ENCODE assay signal across 25 cellular contexts in the genomic region with DNA sequence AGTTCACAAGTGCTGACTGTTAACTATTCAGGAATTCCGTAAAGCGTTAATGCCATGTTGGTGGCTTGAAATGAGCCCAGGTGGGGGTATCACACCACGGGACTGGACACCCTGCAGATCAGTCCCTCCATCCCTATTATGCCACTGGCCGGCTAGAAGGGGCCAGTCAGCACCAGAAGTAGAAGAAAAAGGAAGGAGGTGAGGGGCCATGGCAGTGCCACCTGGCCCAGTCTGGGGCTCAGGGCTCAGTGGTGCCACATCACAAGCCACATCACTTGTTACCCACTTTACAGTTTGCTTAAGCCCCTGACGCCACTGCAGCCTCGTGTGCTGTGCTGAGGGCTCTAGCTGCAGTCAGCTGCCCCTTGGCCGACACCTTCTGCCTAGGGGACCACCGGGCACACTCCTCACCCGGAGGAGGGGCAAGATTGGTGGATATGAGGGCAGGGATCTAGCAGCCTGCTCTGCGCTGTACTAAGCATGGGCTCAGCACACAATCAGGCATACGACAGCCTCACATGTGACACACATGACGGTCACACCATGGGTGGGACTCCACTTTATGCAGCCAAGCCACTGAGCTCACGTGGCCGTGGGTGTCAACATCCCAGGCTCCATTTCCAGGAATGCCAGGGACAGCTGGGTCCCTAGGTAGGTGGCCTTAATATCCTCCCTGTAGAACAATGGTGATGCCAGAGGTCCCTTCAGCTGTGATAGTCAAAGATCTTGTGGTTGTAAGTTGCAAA. TPM values are rescaled to one million over a fixed set of nuclear protein-coding genes. Genes with fewer than 3 reads are reported as not detected.
A peak's percentile ranks its signal among the peaks of the same experiment; 100 is the strongest.
DNase-seq lines count a peak whose midpoint lies in the region; ATAC-seq and TF ChIP-seq lines count a peak whose summit lies in the region.
"Had no signal": no experiment of that assay in that cellular context is flagged by ENCODE, and none has a peak within 500 bp of the region (broad histone marks: within the 10 kb centered on the region; RNA-seq: fewer than 3 reads in every experiment).

No MANE protein-coding gene starts in this region.

- TF ChIP-seq POLR2A in esophagus muscularis mucosa (IDR thresholded peaks at IDR 0.05; ENCODE audit: low read depth): no peak

- TF ChIP-seq CTCF in ascending aorta (IDR thresholded peaks at IDR 0.05) (no peak), esophagus muscularis mucosa (IDR thresholded peaks at IDR 0.05) (no peak), thoracic aorta (IDR thresholded peaks at IDR 0.05) (no peak)

- no peak for TF ChIP-seq EP300 in esophagus muscularis mucosa (IDR thresholded peaks at IDR 0.05)

- ATAC-seq in thoracic aorta (ENCODE audit: insufficient number of reproducible peaks, low FRiP score, low read depth): no peak
- ATAC-seq in GM21717 (IDR thresholded peaks at IDR 0.05; ENCODE audit: unreplicated experiment): no peak
- ATAC-seq in GM21447 (IDR thresholded peaks at IDR 0.05; ENCODE audit: unreplicated experiment): no peak
- ATAC-seq: activated CD8-positive, alpha-beta T cell treated with anti-CD3 and anti-CD28 coated beads for 36 hours; GM12878; sciatic nerve; stimulated activated naive CD8-positive, alpha-beta T cell treated with anti-CD3 and anti-CD28 coated beads, Interleukin-15, amount 100 ng/mL, for 72 hours had no signal

- peak overlapping the region; percentile 94 to 99 for H3K4me3 ChIP-seq in ascending aorta
- H3K4me3 ChIP-seq in esophagus muscularis mucosa: peak overlapping the region; percentile 78 to 97 (median 90)
- H3K4me3 ChIP-seq in thoracic aorta: peak overlapping the region; percentile 96
- H3K4me3 ChIP-seq: GM12878 had no signal

- no peaks in the 10 kb centered on the region for H3K27me3 ChIP-seq in ascending aorta
- H3K27me3 ChIP-seq in esophagus muscularis mucosa: no peaks in the 10 kb centered on the region
- no peaks in the 10 kb centered on the region for H3K27me3 ChIP-seq in thoracic aorta (replicated peaks; ENCODE audit: insufficient read depth)

- H3K36me3 ChIP-seq in ascending aorta: no peaks in the 10 kb centered on the region
- H3K36me3 ChIP-seq in esophagus muscularis mucosa: peaks cover 0 to 20% (median 0%) of the 10 kb centered on the region in 4 donors
- H3K36me3 ChIP-seq in thoracic aorta: no peaks in the 10 kb centered on the region

- H3K4me1 ChIP-seq in ascending aorta (peaks cover 0 to 32% of the 10 kb centered on the region in 2 donors), esophagus muscularis mucosa (peaks cover 51 to 94% (median 81%) of the 10 kb centered on the region in 4 donors), thoracic aorta (ENCODE audit: control insufficient read depth in 1 of 2, low read depth in 2 of 2) (peaks cover 35 to 40% of the 10 kb centered on the region in 2 donors)

- peak in 1 of 2 donors; percentile 58 for DNase-seq in ascending aorta (ENCODE audit: low spot score in 2 of 2)
- no peak for DNase-seq in esophagus muscularis mucosa (ENCODE audit: extremely low spot score)
- DNase-seq in myocyte (ENCODE audit: low read depth): peak; percentile 43
- DNase-seq in thoracic aorta (ENCODE audit: low spot score): no peak
- DNase-seq in activated T-cell treated with anti-CD3 and anti-CD28 coated beads for 4 hours: no peak
- DNase-seq in SHP77 treated with DMSO at 0.1 percent for 48 hours (lab: John Stamatoyannopoulos, UW): no peak
- DNase-seq: activated CD8-positive, alpha-beta T cell treated with anti-CD3 and anti-CD28 coated beads for 36 hours; activated naive CD8-positive, alpha-beta T cell treated with anti-CD3 and anti-CD28 coated beads, Interleukin-2, amount 10 ng/mL, durations not matched to agents 7 days and 5 days; GDM1; NCI-H1092; NCI-H2081; NCI-H510A; nucleus accumbens; stimulated activated CD4-positive, alpha-beta T cell treated with anti-CD3 and anti-CD28 coated beads, Interleukin-1b, Interleukin-23, amount 100 ng/mL, for 48 hours; T-helper 1 cell had no signal

- H3K27ac ChIP-seq in ascending aorta: peak overlapping the region; percentile 89 to 92
- peak overlapping the region; percentile 97 to 99 (median 98) for H3K27ac ChIP-seq in esophagus muscularis mucosa (replicated peaks in 1 of 4)
- H3K27ac ChIP-seq in thoracic aorta: peak overlapping the region; percentile 91 to 95

- H3K9me3 ChIP-seq in ascending aorta (no peaks in the 10 kb centered on the region), esophagus muscularis mucosa (no peaks in the 10 kb centered on the region), thoracic aorta (no peaks in the 10 kb centered on the region)

- WGBS in esophagus muscularis mucosa: 50% methylated on average over 4 of the region's 14 CpGs

- intact Hi-C loops in ascending aorta (cut with DNase I): loop anchor here (5.0 to 10.0 kb wide), 2 partner anchors 34 to 287 kb away; a partner anchor contains a TSS
- intact Hi-C loops in esophagus muscularis mucosa (cut with DNase I): no loop called here

RNA-seq across cellular contexts. Expression of a gene that starts 3.6 kb away (rescaled TPM):
- total RNA-seq in ascending aorta (169 TPM), esophagus muscularis mucosa (100 to 1,000 TPM in 3 of 4 donors, 10 to 100 TPM in 1; 99.2 to 342 (median 175) TPM), myocyte (6.9 and 8.8 TPM in 2 replicates), thoracic aorta (100 to 1,000 TPM; 177 to 246 TPM)
- 121 TPM for polyA plus RNA-seq in myocyte (2012)

RNA-seq across cellular contexts. Expression of a gene that starts 25.8 kb away (rescaled TPM):
- not detected for total RNA-seq in ascending aorta
- total RNA-seq in esophagus muscularis mucosa: under 1 TPM in 1 of 4 donors, not detected in 3; 0.40 TPM
- not detected in 2 replicates for total RNA-seq in myocyte
- polyA plus RNA-seq in myocyte (2012): 6.5 TPM
- not detected for total RNA-seq in thoracic aorta
- total RNA-seq: activated CD8-positive, alpha-beta T cell treated with anti-CD3 and anti-CD28 coated beads for 36 hours; activated naive CD8-positive, alpha-beta T cell treated with anti-CD3 and anti-CD28 coated beads, Interleukin-2, amount 10 ng/mL, durations not matched to agents 7 days and 5 days; activated T-helper 1 cell treated with anti-CD3 and anti-CD28 coated beads, Interleukin-12 subunit alpha, Interleukin-12 subunit beta, Interleukin-2, Interleukin-4 antibody, amounts not matched to agents 30 ng/mL and 10 ng/mL and 1 ng/mL, durations not matched to agents 14 hours and 24 hours and 36 hours; B cell; bronchial epithelial cell; esophagus mucosa; GM12878; mesothelial cell of epicardium had no signal
- polyA plus RNA-seq: GM12878 had no signal

RNA-seq across cellular contexts. Expression of a gene that starts 29.6 kb away (rescaled TPM):
- total RNA-seq in ascending aorta (8.3 TPM), esophagus muscularis mucosa (10 to 100 TPM in 1 of 4 donors, 1 to 10 TPM in 3; 5.8 to 11.8 (median 9.4) TPM), myocyte (8.3 and 10.5 TPM in 2 replicates), thoracic aorta (1 to 10 TPM; 7.1 to 9.5 TPM)
- polyA plus RNA-seq in myocyte (2012): not detected

Comparison
In these comparisons a context has a peak if more than half of its experiments do, and no peak if none do; other contexts are left out.
1. RNA of a gene that starts 3.6 kb away (total RNA-seq): 177 to 246 TPM in thoracic aorta, 99.2 to 342 TPM in esophagus muscularis mucosa and 169 TPM in ascending aorta (single experiment); 6.9 to 8.8 TPM in myocyte; every median in the first group is over 10 times any median in the second.
2. Peak in every context shown above with its lines, with median percentiles within 50 percentile points of each other: H3K27ac ChIP-seq and H3K4me3 ChIP-seq.